Comparison of ENCODE assay signal across 8 cellular contexts in genomic region chr3:4303187-4304123, GRCh38. TPM values are rescaled to one million over a fixed set of nuclear protein-coding genes. Genes with fewer than 3 reads are reported as not detected.
A peak's percentile ranks its signal among the peaks of the same experiment; 100 is the strongest.
DNase-seq lines count a peak whose midpoint lies in the region; FAIRE-seq and TF ChIP-seq lines count a peak whose summit lies in the region.

SETMAR (plus strand) TSS chr3:4303369; CDS start chr3:4303371, 2 bp downstream.

- FAIRE-seq in frontal cortex (lab: Jason Lieb, UNC), result no peak

- H2BK15ac ChIP-seq in H9 (ENCODE audit: low read depth, low read length), result no peak within 1 kb of the TSS

- peak; percentile 88 for DNase-seq in G401 (ENCODE audit: low spot score)
- DNase-seq in H9, result peak; percentile 90
- peak; percentile 71 for DNase-seq in M059J (ENCODE audit: low read depth)
- DNase-seq in SK-MEL-5 (ENCODE audit: low read depth, low spot score), result peak; percentile 89
- peak; percentile 87 for DNase-seq in activated naive CD4-positive, alpha-beta T cell treated with Interleukin-2 at 50 U/mL for 16 hours
- peak; percentile 85 for DNase-seq in frontal cortex (ENCODE audit: low spot score in 2 of 2)
- DNase-seq in substantia nigra (lab: John Stamatoyannopoulos, UW), result peak; percentile 27 to 93 (median 82)

- H3K4me1 Mint-ChIP-seq in H9, result peaks cover 27 to 37% of the 10 kb centered on the region in 2 experiments

- H3K4me3 Mint-ChIP-seq in H9, result peak within 1 kb of the TSS; percentile 93 to 96

- H3K36me3 Mint-ChIP-seq in H9 (ENCODE audit: insufficient read depth in 1 of 3, low read depth in 3 of 3), result peaks cover 8 to 23% (median 16%) of the 10 kb centered on the region in 3 experiments; a peak in 6 of 7 replicates

- H3K9me3 ChIP-seq in H9 (ENCODE audit: control insufficient read depth, low read depth, low read length) (no peaks in the 10 kb centered on the region), neutrophil (no peaks in the 10 kb centered on the region)

- peak within 1 kb of the TSS; percentile 90 for H2AFZ ChIP-seq in H9 (ENCODE audit: low read length)

- no peak within 1 kb of the TSS; the same call in 1 of the 2 replicates for H3K4ac ChIP-seq in H9 (ENCODE audit: low read depth, low read length)

- H3K4me1 ChIP-seq in H9 (ENCODE audit: insufficient read depth, low read length), result no peaks in the 10 kb centered on the region; the same call in 1 of the 2 replicates
- peaks cover 6 to 9% of the 10 kb centered on the region in 2 experiments for H3K4me1 ChIP-seq in neutrophil (ENCODE audit: control insufficient read depth in 1 of 2, insufficient read depth in 1 of 2, low read depth in 1 of 2, low read length in 1 of 2)

- no CpG with 5 or more reads among the region's 62 CpGs for WGBS in H9 (ENCODE audit: extremely low coverage, insufficient read length, low lambda C conversion rate)

- H4K91ac ChIP-seq in H9 (ENCODE audit: insufficient read length, low read depth, low read length), result peak within 1 kb of the TSS; percentile 64

- peak within 1 kb of the TSS; percentile 98 for H3K18ac ChIP-seq in H9 (ENCODE audit: insufficient read length, low read depth, low read length)

- no peaks in the 10 kb centered on the region for H4K20me1 ChIP-seq in H9 (ENCODE audit: control insufficient read depth, insufficient read depth, insufficient read length)

- peak within 1 kb of the TSS; percentile 57 for H4K5ac ChIP-seq in H9 (ENCODE audit: insufficient read length, low read depth, low read length)

- H4K8ac ChIP-seq in H9 (replicated peaks; ENCODE audit: insufficient read length, low read depth, low read length), result no peak within 1 kb of the TSS

- H3K27ac Mint-ChIP-seq in H9, result peak within 1 kb of the TSS in 2 of 3 experiments; percentile 98 to 99; a peak in 6 of 7 replicates

- H2BK120ac ChIP-seq in H9 (ENCODE audit: low read depth, low read length, poor library complexity, severe bottlenecking), result peak within 1 kb of the TSS; percentile 93

- H3K79me1 ChIP-seq in H9 (ENCODE audit: insufficient read depth, low read depth, low read length, poor library complexity, severe bottlenecking), result no peaks in the 10 kb centered on the region

- H2BK5ac ChIP-seq in H9 (ENCODE audit: insufficient read length, low read length), result no peak within 1 kb of the TSS

- peaks cover 7% of the 10 kb centered on the region for H3K23me2 ChIP-seq in H9 (ENCODE audit: insufficient read length, low read depth, low read length, poor library complexity, severe bottlenecking)

- no peak within 1 kb of the TSS for H3K23ac ChIP-seq in H9 (ENCODE audit: insufficient read length, low read depth, low read length)

- TF ChIP-seq CTCF in H9 (conservative IDR thresholded peaks at IDR 0.05) (no peak), neutrophil (IDR thresholded peaks at IDR 0.05) (no peak)

- no peaks in the 10 kb centered on the region for H3K36me3 ChIP-seq in neutrophil

- peak within 1 kb of the TSS; percentile 42 for H3T11ph ChIP-seq in H9 (ENCODE audit: low read length)

- H3K14ac ChIP-seq in H9 (ENCODE audit: insufficient read depth, low read length), result peak within 1 kb of the TSS; percentile 99

- peak within 1 kb of the TSS; percentile 80 for H3K4me2 ChIP-seq in H9 (ENCODE audit: insufficient read depth, insufficient read length, low read length)

- no peak within 1 kb of the TSS for H2BK12ac ChIP-seq in H9 (ENCODE audit: insufficient read length, low read depth, low read length)

- in situ Hi-C loops in G401 (cut with HindIII; ENCODE audit: low sequenced_read_pairs) (no loop called here), SK-MEL-5 (cut with HindIII; ENCODE audit: low pct_unique_long_range_greater_than_20kb, low sequenced_read_pairs) (no loop called here)

- H3K27me3 ChIP-seq in H9 (ENCODE audit: insufficient read depth, low read length) (no peaks in the 10 kb centered on the region), neutrophil (no peaks in the 10 kb centered on the region)

- H3K27ac ChIP-seq in H9 (ENCODE audit: insufficient read length, low read depth, low read length) (no peak within 1 kb of the TSS), neutrophil (peak within 1 kb of the TSS; percentile 81), substantia nigra (ENCODE audit: low read depth, low read length, poor library complexity, severe bottlenecking) (peak within 1 kb of the TSS; percentile 88)

- H2AK5ac ChIP-seq in H9 (ENCODE audit: insufficient read length, low read length), result no peak within 1 kb of the TSS

- no peak within 1 kb of the TSS for H3K56ac ChIP-seq in H9 (ENCODE audit: insufficient read length, low read depth, low read length)

- H3K27me3 Mint-ChIP-seq in H9 (ENCODE audit: low read depth), result peaks cover 3% of the 10 kb centered on the region; the same call in 1 of the 2 replicates

- H3K79me2 ChIP-seq in H9 (ENCODE audit: insufficient read depth, low read length), result peaks cover 2% of the 10 kb centered on the region; the same call in 1 of the 2 replicates

- H3K9me3 Mint-ChIP-seq in H9, result no peaks in the 10 kb centered on the region

- H3K4me3 ChIP-seq in neutrophil (ENCODE audit: low read depth in 1 of 2, low read length in 1 of 2), result peak within 1 kb of the TSS; percentile 71 to 78

- no peak within 1 kb of the TSS for H2BK20ac ChIP-seq in H9 (ENCODE audit: low read depth, low read length, poor library complexity, severe bottlenecking)

- H3K9ac ChIP-seq in H9 (ENCODE audit: extremely low read depth, insufficient read length, low read length), result peak within 1 kb of the TSS; percentile 95

RNA-seq across cellular contexts. Expression of gene SETMAR, which starts in this region (rescaled TPM):
- total RNA-seq in G401 (2014; rRNA removed; shearing (Covaris generic)), result 18.8 and 25.0 TPM in 2 replicates
- total RNA-seq in H9 (2021), result 28.6 and 29.1 TPM in 2 replicates
- 9.4 and 14.2 TPM in 2 replicates for total RNA-seq in M059J (2014; rRNA removed; shearing (Covaris generic))
- 14.3 and 15.2 TPM in 2 replicates for total RNA-seq in SK-MEL-5 (2014; rRNA removed; shearing (Covaris generic))
- polyA plus RNA-seq in SK-MEL-5 (2015; cell fraction: cytosol; rRNA removed), result 10.2 and 11.7 TPM in 2 replicates
- 21.9 and 26.9 TPM in 2 replicates for polyA plus RNA-seq in SK-MEL-5 (2015; cell fraction: nucleus; rRNA removed)
- 47.7 TPM for total RNA-seq in frontal cortex
